Comparison of ENCODE assay signal across 7 cellular contexts in the genomic region with DNA sequence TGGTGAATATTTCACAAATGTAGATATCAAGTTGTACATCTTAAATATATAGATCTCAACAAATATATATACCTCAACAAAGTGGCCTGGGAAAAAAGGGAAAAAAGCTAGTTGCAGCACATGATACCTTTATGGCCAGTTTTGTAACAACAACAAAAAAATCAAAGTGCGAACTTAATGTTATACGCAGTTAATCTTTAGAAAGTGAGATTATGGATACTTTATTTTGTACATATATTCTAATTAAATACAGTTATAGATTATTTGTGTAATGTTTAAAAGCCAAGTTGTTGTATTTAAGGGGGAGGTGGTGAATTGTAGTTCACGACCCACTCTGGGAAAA. TPM values are rescaled to one million over a fixed set of nuclear protein-coding genes. Genes with fewer than 3 reads are reported as not detected.
DNase-seq lines count a peak whose midpoint lies in the region; ATAC-seq and TF ChIP-seq lines count a peak whose summit lies in the region.

No MANE protein-coding gene starts in this region.

- peaks cover 0 to 13% of the 10 kb centered on the region in 2 experiments; a peak in 2 of 4 replicates for H3K36me3 ChIP-seq in HCT116 (ENCODE audit: control insufficient read depth in 1 of 2, insufficient read depth in 2 of 2, low read length in 2 of 2)
- H3K36me3 ChIP-seq in WERI-Rb-1: peaks cover 18% of the 10 kb centered on the region
- H3K36me3 ChIP-seq in skeletal muscle tissue (ENCODE audit: control insufficient read depth in 3 of 3, insufficient read depth in 3 of 3, low read length in 3 of 3): peaks cover 0 to 7% (median 7%) of the 10 kb centered on the region in 3 donors

- TF ChIP-seq CTCF in HCT116 (IDR thresholded peaks at IDR 0.05 in 2 of 3, conservative IDR thresholded peaks at IDR 0.05 in 1 of 3; ENCODE audit: borderline replicate concordance in 1 of 3, insufficient read depth in 1 of 3, low read depth in 2 of 3, low read length in 2 of 3) (no peak), WERI-Rb-1 (IDR thresholded peaks at IDR 0.05; ENCODE audit: low read depth, low read length) (no peak), foreskin fibroblast (IDR thresholded peaks at IDR 0.05; ENCODE audit: low read depth, low read length) (no peak), GM13977 (IDR thresholded peaks at IDR 0.05; ENCODE audit: extremely low read depth, insufficient read depth, missing control alignments) (no peak)

- POLR2A ChIA-PET in HCT116 (lab: Charles Lee): no interaction called here

- H3K9me3 ChIP-seq in HCT116 (ENCODE audit: control insufficient read depth in 1 of 2, insufficient read depth in 1 of 2, low read depth in 1 of 2, low read length in 2 of 2) (peaks cover 12 to 24% of the 10 kb centered on the region in 2 experiments; a peak in 2 of 4 replicates), WERI-Rb-1 (ENCODE audit: severe bottlenecking) (peaks cover 8% of the 10 kb centered on the region), skeletal muscle tissue (ENCODE audit: control insufficient read depth in 3 of 3, low read length in 3 of 3) (no peaks in the 10 kb centered on the region)

- peak overlapping the region; percentile 98 for H3K4me2 ChIP-seq in HCT116 (ENCODE audit: low read length)

- in situ Hi-C loops in GM13977 (cut with MboI; ENCODE audit: low pct_unique_long_range_greater_than_20kb, low sequenced_read_pairs, unreplicated experiment): no loop called here

- H3K27ac ChIP-seq in HCT116 (ENCODE audit: low read depth, low read length): no peak overlapping the region
- H3K27ac ChIP-seq in WERI-Rb-1: no peak overlapping the region
- no peak overlapping the region for H3K27ac ChIP-seq in skeletal muscle tissue (ENCODE audit: low read depth, low read length)

- H3K4me3 ChIP-seq in HCT116 (replicated peaks in 1 of 2; ENCODE audit: low read depth in 1 of 2, low read length in 2 of 2): peak overlapping the region; percentile 71 to 75
- H3K4me3 ChIP-seq in WERI-Rb-1 (ENCODE audit: low read depth, low read length): peak overlapping the region; percentile 86
- H3K4me3 ChIP-seq in foreskin fibroblast (ENCODE audit: low read depth in 1 of 2, low read length in 2 of 2): peak overlapping the region; percentile 82 to 95
- peak overlapping the region; percentile 84 to 99 (median 98) for H3K4me3 ChIP-seq in skeletal muscle tissue (ENCODE audit: low read length in 3 of 3)

- H3K4me1 ChIP-seq in HCT116 (ENCODE audit: control insufficient read depth in 1 of 2, insufficient read depth in 2 of 2, low read length in 2 of 2): peaks cover 4 to 14% of the 10 kb centered on the region in 2 experiments; a peak in 3 of 4 replicates
- peaks cover 0 to 4% (median 3%) of the 10 kb centered on the region in 3 donors for H3K4me1 ChIP-seq in skeletal muscle tissue (ENCODE audit: control insufficient read depth in 3 of 3, insufficient read depth in 3 of 3, low read length in 3 of 3)

- RAD21 ChIA-PET in HCT116 (lab: Charles Lee; ENCODE audit: low non-redundant PET in 1 of 2, low total read pairs in 2 of 2, uncharacterized antibody in 2 of 2, unreplicated experiment in 2 of 2): no interaction called here

- CTCF ChIA-PET in HCT116 (lab: Charles Lee): interaction anchor here (0.7 to 1.9 kb wide), 2 partner anchors 37 to 149 kb away, joined by 3 to 4 read pairs; partner anchors contain the start of gene ZNRF1

- H3K27me3 ChIP-seq in HCT116 (ENCODE audit: insufficient read depth, low read length) (no peaks in the 10 kb centered on the region), WERI-Rb-1 (ENCODE audit: insufficient read depth, low read depth, severe bottlenecking) (no peaks in the 10 kb centered on the region), skeletal muscle tissue (ENCODE audit: control insufficient read depth in 3 of 3, insufficient read depth in 3 of 3, low read length in 3 of 3) (no peaks in the 10 kb centered on the region)

- no peaks in the 10 kb centered on the region for H4K20me1 ChIP-seq in HCT116 (ENCODE audit: insufficient read depth)

- H3K9ac ChIP-seq in HCT116 (ENCODE audit: low read length) (peak overlapping the region; percentile 82), skeletal muscle tissue (ENCODE audit: low read depth in 1 of 3, low read length in 3 of 3) (peak overlapping the region; percentile 89 to 97 (median 90))

- H3K79me2 ChIP-seq in HCT116 (ENCODE audit: insufficient read depth, low read length): peaks cover 39% of the 10 kb centered on the region

- no peaks in the 10 kb centered on the region for H3K9me2 ChIP-seq in HCT116 (ENCODE audit: insufficient read depth)

- ATAC-seq in HCT116 (no peak), GM19324 (IDR thresholded peaks at IDR 0.05; ENCODE audit: low FRiP score, unreplicated experiment) (no peak)

- no peak for TF ChIP-seq POLR2A in HCT116 (IDR thresholded peaks at IDR 0.05; ENCODE audit: borderline replicate concordance, extremely low read depth, insufficient read depth, insufficient read length)

- peak overlapping the region; percentile 97 for H2AFZ ChIP-seq in HCT116 (ENCODE audit: low read depth, low read length, poor library complexity, severe bottlenecking)

- no TSS peak for BruUV-seq in HCT116 (replicated peaks; lab: Mats Ljungman, UMichigan)

- DNase-seq in HCT116 (ENCODE audit: low read depth, low spot score) (no peak), WERI-Rb-1 (no peak), foreskin fibroblast (no peak), COR-L47 (lab: John Stamatoyannopoulos, UW) (no peak), GM13977 (ENCODE audit: low spot score) (no peak)

- intact Hi-C loops in HCT116 (cut with micrococcal nuclease): no loop called here

- no peak for TF ChIP-seq RAD21 in HCT116 (IDR thresholded peaks at IDR 0.05; ENCODE audit: low read depth)

TF ChIP-seq in HCT116, 20 proteins besides CTCF, POLR2A, EP300 and RAD21 (continues in another document):
- TF ChIP-seq JUND (IDR thresholded peaks at IDR 0.05) (no peak), EZH2phosphoT487 (IDR thresholded peaks at IDR 0.05; ENCODE audit: borderline replicate concordance) (no peak), REST (IDR thresholded peaks at IDR 0.05; ENCODE audit: low read depth) (no peak), EZH2 (IDR thresholded peaks at IDR 0.05) (no peak), YY1 (IDR thresholded peaks at IDR 0.05; ENCODE audit: extremely low read depth, insufficient replicate concordance, low read depth, low read length) (no peak), SRF (IDR thresholded peaks at IDR 0.05; ENCODE audit: low read depth) (no peak), ZNF274 (IDR thresholded peaks at IDR 0.05; ENCODE audit: low read depth, low read length) (no peak), ELF1 (IDR thresholded peaks at IDR 0.05; ENCODE audit: borderline replicate concordance, low read depth) (no peak), EGR1 (IDR thresholded peaks at IDR 0.05; ENCODE audit: low read depth) (no peak), SP1 (IDR thresholded peaks at IDR 0.05; ENCODE audit: low read depth) (no peak), FOSL1 (IDR thresholded peaks at IDR 0.05; ENCODE audit: low read depth) (no peak), ATF3 (IDR thresholded peaks at IDR 0.05) (no peak), ZFX (IDR thresholded peaks at IDR 0.05) (no peak), SIN3A (IDR thresholded peaks at IDR 0.05; ENCODE audit: low read depth) (no peak), CBX3 (IDR thresholded peaks at IDR 0.05; ENCODE audit: low read depth) (no peak)
- TF ChIP-seq, protein P1, sequence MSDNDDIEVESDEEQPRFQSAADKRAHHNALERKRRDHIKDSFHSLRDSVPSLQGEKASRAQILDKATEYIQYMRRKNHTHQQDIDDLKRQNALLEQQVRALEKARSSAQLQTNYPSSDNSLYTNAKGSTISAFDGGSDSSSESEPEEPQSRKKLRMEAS (IDR thresholded peaks at IDR 0.05): no peak

RNA-seq across cellular contexts. Expression of gene ZFP1, which starts 0.4 kb away (rescaled TPM):
- 12.8 TPM for total RNA-seq in HCT116 (2021; ENCODE audit: unreplicated experiment)
- polyA plus RNA-seq in HCT116 (2012): 6.2 and 7.1 TPM in 2 replicates
- 12.5 TPM for total RNA-seq in skeletal muscle tissue

RNA-seq across cellular contexts. Expression of gene LDHD, which starts 31.4 kb away (rescaled TPM):
- total RNA-seq in HCT116 (2021; ENCODE audit: unreplicated experiment) (3.4 TPM), skeletal muscle tissue (6.3 TPM)
- polyA plus RNA-seq in HCT116 (2012): 5.7 and 6.6 TPM in 2 replicates

RNA-seq across cellular contexts. Expression of gene CTRB2, which starts 59.0 kb away (rescaled TPM):
- 10.0 TPM for total RNA-seq in HCT116 (2021; ENCODE audit: unreplicated experiment)
- 0.03 TPM in 1 of 2 replicates, not detected in the other for polyA plus RNA-seq in HCT116 (2012)
- total RNA-seq in skeletal muscle tissue: not detected
